ENCODE assay signal across 1 cellular context in genomic region chr19:13020002-13020414, GRCh38.
A peak's percentile ranks its signal among the peaks of the same experiment; 100 is the strongest.
TF ChIP-seq lines count a peak whose summit lies in the region.

No MANE protein-coding gene starts in this region.

TF ChIP-seq in H1, 55 proteins besides CTCF, POLR2A, EP300 and RAD21:
- TF ChIP-seq TBP (IDR thresholded peaks at IDR 0.05; ENCODE audit: low read depth, low read length) (no peak), NANOG (IDR thresholded peaks at IDR 0.05; ENCODE audit: insufficient read depth, low read depth, low read length, poor library complexity, severe bottlenecking) (peak; percentile 15), SP2 (IDR thresholded peaks at IDR 0.05; ENCODE audit: low read length) (no peak), SAP30 (IDR thresholded peaks at IDR 0.05; ENCODE audit: insufficient read depth, insufficient replicate concordance, low read length) (no peak), JUND (IDR thresholded peaks at IDR 0.05; ENCODE audit: low read length) (no peak), SUZ12 (IDR thresholded peaks at IDR 0.05; ENCODE audit: low read length) (peak; percentile 20; the same call in 1 of the 2 replicates), TAF1 (IDR thresholded peaks at IDR 0.05; ENCODE audit: low read depth, low read length) (no peak), POLR2AphosphoS5 (IDR thresholded peaks at IDR 0.05; ENCODE audit: low read depth, low read length) (no peak), RBBP5 (IDR thresholded peaks at IDR 0.05; ENCODE audit: borderline replicate concordance, low read depth, low read length) (no peak), USF2 (IDR thresholded peaks at IDR 0.05; ENCODE audit: low read length) (no peak), YY1 (IDR thresholded peaks at IDR 0.05; ENCODE audit: low read depth, low read length) (peak; percentile 88), E2F6 (IDR thresholded peaks at IDR 0.05) (no peak), SIN3A (conservative IDR thresholded peaks at IDR 0.05 in 1 of 2, IDR thresholded peaks at IDR 0.05 in 1 of 2; ENCODE audit: low read depth in 1 of 2, low read length in 2 of 2) (0 out of 4 replicates have a peak, but pooled peaks of 1 of the 2 experiments have one; percentile 26), SIRT6 (IDR thresholded peaks at IDR 0.05; ENCODE audit: low read length) (no peak), SP1 (IDR thresholded peaks at IDR 0.05; ENCODE audit: low read depth, low read length) (peak; percentile 89), CBX5 (IDR thresholded peaks at IDR 0.05; ENCODE audit: low read depth, low read length) (no peak), BACH1 (IDR thresholded peaks at IDR 0.05; ENCODE audit: low read length) (no peak), JUN (IDR thresholded peaks at IDR 0.05; ENCODE audit: low read depth, low read length) (no peak), KDM1A (IDR thresholded peaks at IDR 0.05; ENCODE audit: borderline replicate concordance, low read length) (no peak), GABPA (IDR thresholded peaks at IDR 0.05; ENCODE audit: borderline replicate concordance, insufficient read depth, low read length) (peak; percentile 57; the same call in 1 of the 2 replicates), PHF8 (conservative IDR thresholded peaks at IDR 0.05; ENCODE audit: low read depth, low read length) (no peak), MAX (IDR thresholded peaks at IDR 0.05) (peak; percentile 49; the same call in 1 of the 2 replicates), RFX5 (IDR thresholded peaks at IDR 0.05; ENCODE audit: borderline replicate concordance, low read depth, low read length) (no peak), KDM5A (IDR thresholded peaks at IDR 0.05; ENCODE audit: low read length) (no peak), CTBP2 (IDR thresholded peaks at IDR 0.05; ENCODE audit: borderline replicate concordance, insufficient read depth, insufficient read length, low read length) (peak; percentile 99), CEBPB (IDR thresholded peaks at IDR 0.05; ENCODE audit: low read depth, low read length) (no peak), NRF1 (IDR thresholded peaks at IDR 0.05; ENCODE audit: low read depth, low read length) (no peak), HDAC6 (IDR thresholded peaks at IDR 0.05; ENCODE audit: low read depth, low read length) (no peak), CREB1 (IDR thresholded peaks at IDR 0.05) (no peak), ATF2 (IDR thresholded peaks at IDR 0.05; ENCODE audit: low read length) (no peak), EGR1 (IDR thresholded peaks at IDR 0.05; ENCODE audit: borderline replicate concordance, low read depth, low read length) (peak; percentile 83), TAF7 (optimal IDR thresholded peaks at IDR 0.05; ENCODE audit: borderline replicate concordance, low read depth, low read length) (no peak), RNF2 (IDR thresholded peaks at IDR 0.05; ENCODE audit: borderline replicate concordance, low read depth, low read length, missing control alignments, poor library complexity, severe bottlenecking) (peak; percentile 94), POU5F1 (IDR thresholded peaks at IDR 0.05; ENCODE audit: low read depth, low read length) (no peak), CHD7 (IDR thresholded peaks at IDR 0.05; ENCODE audit: insufficient replicate concordance, low read length) (no peak), ZNF274 (IDR thresholded peaks at IDR 0.05; ENCODE audit: borderline replicate concordance, extremely low read depth, low read length) (no peak), EZH2 (IDR thresholded peaks at IDR 0.05; ENCODE audit: low read depth, low read length, severe bottlenecking) (peak; percentile 52), SP4 (IDR thresholded peaks at IDR 0.05; ENCODE audit: low read length) (no peak), ATF3 (IDR thresholded peaks at IDR 0.05; ENCODE audit: insufficient read depth, low read depth, low read length) (no peak), KDM4A (IDR thresholded peaks at IDR 0.05; ENCODE audit: low read depth, low read length, severe bottlenecking) (no peak), CHD1 (IDR thresholded peaks at IDR 0.05; ENCODE audit: low read depth, low read length) (no peak), RXRA (IDR thresholded peaks at IDR 0.05; ENCODE audit: insufficient read depth, low read depth, low read length) (no peak), CHD2 (IDR thresholded peaks at IDR 0.05; ENCODE audit: low read length) (no peak), TEAD4 (IDR thresholded peaks at IDR 0.05; ENCODE audit: low read depth, low read length) (peak; percentile 72), SRF (IDR thresholded peaks at IDR 0.05; ENCODE audit: low read depth, low read length) (no peak), TCF12 (IDR thresholded peaks at IDR 0.05; ENCODE audit: low read depth, low read length) (0 out of 2 replicates have a peak, but pooled peaks have one; percentile 40), BRCA1 (IDR thresholded peaks at IDR 0.05; ENCODE audit: low read depth, low read length) (no peak), HDAC2 (IDR thresholded peaks at IDR 0.05; ENCODE audit: borderline replicate concordance in 1 of 2, low read depth in 2 of 2, low read length in 2 of 2) (no peak), BCL11A (IDR thresholded peaks at IDR 0.05; ENCODE audit: low read depth in 2 of 2, low read length in 2 of 2) (no peak), GTF2F1 (IDR thresholded peaks at IDR 0.05; ENCODE audit: borderline replicate concordance, low read depth, low read length) (no peak), CBX8 (IDR thresholded peaks at IDR 0.05; ENCODE audit: borderline replicate concordance, low read depth, low read length) (no peak), ASH2L (IDR thresholded peaks at IDR 0.05; ENCODE audit: low read length) (no peak), SIX5 (IDR thresholded peaks at IDR 0.05; ENCODE audit: low read depth, low read length) (no peak), FOSL1 (IDR thresholded peaks at IDR 0.05; ENCODE audit: insufficient read depth, low read depth, low read length) (no peak), MAFK (IDR thresholded peaks at IDR 0.05; ENCODE audit: low read depth, low read length) (no peak)
